Comparison of ENCODE assay signal across 1 cellular context in genomic region chr4:78938868-78939666, GRCh38.
TF ChIP-seq lines count a peak whose summit lies in the region.

Gene PAQR3, minus strand, starts transcription at chr4:78939438. Its CDS starts 214 bp downstream, at chr4:78939224.

TF ChIP-seq in GM12878, 131 proteins besides CTCF, POLR2A, EP300 and RAD21 (continued from another document):
- no peak for TF ChIP-seq PKNOX1 (IDR thresholded peaks at IDR 0.05)
- TF ChIP-seq PAX8 (IDR thresholded peaks at IDR 0.05) = no peak
- no peak for TF ChIP-seq IKZF2 (IDR thresholded peaks at IDR 0.05)
- TF ChIP-seq SREBF2 (IDR thresholded peaks at IDR 0.05; ENCODE audit: low read length) = no peak
- peak; percentile 83 for TF ChIP-seq BACH1 (IDR thresholded peaks at IDR 0.05; ENCODE audit: borderline replicate concordance)
- TF ChIP-seq HSF1 (IDR thresholded peaks at IDR 0.05; ENCODE audit: low read depth, low read length) = no peak
- no peak for TF ChIP-seq ZNF622 (IDR thresholded peaks at IDR 0.05)
TF ChIP-seq in GM12878: peak in this region for 28.
